ENCODE assay signal across 9 cellular contexts in the genomic region with DNA sequence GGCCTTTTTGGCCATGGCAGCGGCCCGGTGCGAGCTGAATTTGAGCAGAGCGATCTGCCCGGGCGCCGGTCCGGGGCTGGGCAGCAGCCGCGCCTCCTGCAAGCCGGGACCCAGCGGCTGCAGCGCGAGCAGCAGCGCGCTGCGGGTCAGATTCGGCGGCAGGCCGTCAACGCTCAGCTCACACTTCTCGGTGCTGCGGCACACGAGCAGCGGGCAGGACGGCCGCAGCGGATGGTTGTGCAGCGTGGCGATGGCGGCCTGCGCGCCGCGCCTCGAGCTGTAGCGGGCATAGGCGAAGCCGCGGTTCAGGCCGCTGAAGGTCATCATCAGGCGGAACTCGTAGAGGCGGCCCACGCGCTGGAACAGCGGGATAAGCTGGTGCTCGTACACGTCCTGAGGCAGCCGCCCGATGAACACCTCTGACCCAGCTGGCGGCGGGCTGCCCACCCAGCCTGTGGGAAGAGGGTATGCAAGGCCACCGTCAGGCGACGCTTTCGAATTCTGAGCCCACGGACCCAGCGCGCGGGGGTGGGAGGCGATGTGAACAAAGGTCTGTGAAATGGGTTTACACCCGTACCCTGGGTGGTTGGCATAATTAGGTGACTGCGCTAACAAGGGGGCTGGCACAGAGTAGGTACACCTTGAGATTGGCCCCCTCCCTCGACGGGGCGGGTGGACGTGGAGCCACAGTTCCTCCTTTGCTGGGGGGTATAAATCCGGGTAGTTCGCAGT. TPM values are rescaled to one million over a fixed set of nuclear protein-coding genes. Genes with fewer than 3 reads are reported as not detected.
A peak's percentile ranks its signal among the peaks of the same experiment; 100 is the strongest.
DNase-seq lines count a peak whose midpoint lies in the region; ATAC-seq and TF ChIP-seq lines count a peak whose summit lies in the region.
"Had no signal": no experiment of that assay in that cellular context is flagged by ENCODE, and none has a peak within 500 bp of the region (broad histone marks: within the 10 kb centered on the region; RNA-seq: fewer than 3 reads in every experiment).

No MANE protein-coding gene starts in this region.

- H3K4me1 ChIP-seq in RWPE2 (ENCODE audit: insufficient read depth, poor library complexity, severe bottlenecking): no peaks in the 10 kb centered on the region

- H3K36me3 Mint-ChIP-seq in glutamatergic neuron (ENCODE audit: unreplicated experiment): peaks cover 4% of the 10 kb centered on the region

- H3K9me3 ChIP-seq in RWPE2 (ENCODE audit: severe bottlenecking): no peaks in the 10 kb centered on the region

- no peaks in the 10 kb centered on the region for H3K27me3 ChIP-seq in RWPE2 (ENCODE audit: insufficient read depth, poor library complexity, severe bottlenecking)

- peaks cover 86% of the 10 kb centered on the region for H3K36me3 ChIP-seq in RWPE2 (ENCODE audit: low read depth)

- TF ChIP-seq CTCF in RWPE2 (IDR thresholded peaks at IDR 0.05; ENCODE audit: poor library complexity, severe bottlenecking) (no peak), glutamatergic neuron (IDR thresholded peaks at IDR 0.05; ENCODE audit: partially characterized antibody, unreplicated experiment) (no peak)

- DNase-seq in NCI-H2196 (lab: John Stamatoyannopoulos, UW; ENCODE audit: unreplicated experiment) (peak; percentile 37), NCI-H2196 treated with DMSO at 0.1 percent for 48 hours (lab: John Stamatoyannopoulos, UW; ENCODE audit: unreplicated experiment) (no peak), RWPE2 (ENCODE audit: low spot score) (peak; percentile 68), glutamatergic neuron (peak; percentile 67), retina (peak; percentile 72), NCI-H146 (lab: John Stamatoyannopoulos, UW) (no peak), GM19240 (ENCODE audit: insufficient read length, low spot score) (no peak), cerebellar cortex (ENCODE audit: low spot score) (no peak)

- H3K9me3 Mint-ChIP-seq in glutamatergic neuron (ENCODE audit: unreplicated experiment): peaks cover 1% of the 10 kb centered on the region

- no peak overlapping the region for H3K4me3 Mint-ChIP-seq in glutamatergic neuron (ENCODE audit: unreplicated experiment)

- H3K27ac ChIP-seq in RWPE2 (ENCODE audit: poor library complexity, severe bottlenecking): no peak overlapping the region
- H3K27ac ChIP-seq: skin epidermis had no signal

- no peak for ATAC-seq in RWPE2 (ENCODE audit: low read depth)

- peaks cover 2% of the 10 kb centered on the region for H3K27me3 Mint-ChIP-seq in glutamatergic neuron (ENCODE audit: unreplicated experiment)

- no peaks in the 10 kb centered on the region for H3K4me1 Mint-ChIP-seq in glutamatergic neuron (ENCODE audit: low read depth, unreplicated experiment)

- no peak overlapping the region for H3K4me3 ChIP-seq in RWPE2 (ENCODE audit: severe bottlenecking)

- no peak overlapping the region for H3K27ac Mint-ChIP-seq in glutamatergic neuron (ENCODE audit: unreplicated experiment)

RNA-seq across cellular contexts. Expression of a gene that starts 0.8 kb away (rescaled TPM):
- 5.4 TPM for total RNA-seq in glutamatergic neuron (ENCODE audit: unreplicated experiment)

RNA-seq across cellular contexts. Expression of a gene that starts 7.9 kb away (rescaled TPM):
- total RNA-seq in glutamatergic neuron (ENCODE audit: unreplicated experiment): 31.5 TPM

RNA-seq across cellular contexts. Expression of a gene that starts 18.5 kb away (rescaled TPM):
- 162 TPM for total RNA-seq in glutamatergic neuron (ENCODE audit: unreplicated experiment)

RNA-seq across cellular contexts. Expression of a gene that starts 18.6 kb away (rescaled TPM):
- total RNA-seq in glutamatergic neuron (ENCODE audit: unreplicated experiment): 56.7 TPM

RNA-seq across cellular contexts. Expression of a gene that starts 25.0 kb away (rescaled TPM):
- 87.9 TPM for total RNA-seq in glutamatergic neuron (ENCODE audit: unreplicated experiment)

Comparison
In these comparisons a context has a peak if more than half of its experiments do, and no peak if none do; other contexts are left out.
1. DNase-seq: peak in NCI-H2196 (single experiment), RWPE2 (single experiment), glutamatergic neuron (single experiment) and retina (single experiment); none in NCI-H2196 treated with DMSO at 0.1 percent for 48 hours (single experiment), NCI-H146 (single experiment), GM19240 (single experiment) and cerebellar cortex (single experiment).